In genomic region chr2:233108611-233109490, GRCh38 we compare ENCODE assay signal across 11 cellular contexts. TPM values are rescaled to one million over a fixed set of nuclear protein-coding genes. Genes with fewer than 3 reads are reported as not detected.
DNase-seq lines count a peak whose midpoint lies in the region; ATAC-seq and TF ChIP-seq lines count a peak whose summit lies in the region.
"Had no signal": no experiment of that assay in that cellular context is flagged by ENCODE, and none has a peak within 500 bp of the region (broad histone marks: within the 10 kb centered on the region; RNA-seq: fewer than 3 reads in every experiment).

No MANE protein-coding gene starts in this region.

- DNase-seq in CD8-positive, alpha-beta memory T cell = no peak
- DNase-seq in Panc1 (ENCODE audit: low read depth, low spot score) (no peak), memory B cell (ENCODE audit: low spot score in 2 of 2) (no peak), transverse colon (no peak), HUDEP-2 (lab: John Stamatoyannopoulos, UW; ENCODE audit: unreplicated experiment in 76 of 76) (no peak), SIG-M5 treated with dmso at 0.1 percent for 504 hours (lab: John Stamatoyannopoulos, UW; ENCODE audit: unreplicated experiment) (no peak), Caco-2 (no peak)
- DNase-seq: activated gamma-delta T cell; stimulated activated CD4-positive, alpha-beta T cell treated with anti-CD3 and anti-CD28 coated beads, Interleukin-4, amount 100 ng/mL, for 4 hours had no signal

- H3K4me3 ChIP-seq in CD8-positive, alpha-beta memory T cell (ENCODE audit: low read length) = no peak overlapping the region
- no peak overlapping the region for H3K4me3 ChIP-seq in Panc1 (ENCODE audit: low read depth in 2 of 2, low read length in 2 of 2)
- H3K4me3 ChIP-seq in transverse colon = no peak overlapping the region
- no peak overlapping the region for H3K4me3 ChIP-seq in Caco-2 (ENCODE audit: low read depth, low read length)

- ATAC-seq in GM19035 (IDR thresholded peaks at IDR 0.05; ENCODE audit: unreplicated experiment) (peak; percentile 60), Panc1 (peak; percentile 50; the same call in 1 of the 2 replicates), memory B cell (ENCODE audit: low read depth) (peak; percentile 81)

- H3K36me3 Mint-ChIP-seq in CD8-positive, alpha-beta memory T cell = peaks cover 1 to 42% (median 5%) of the 10 kb centered on the region in 3 donors
- H3K36me3 Mint-ChIP-seq in memory B cell (peaks cover 18% of the 10 kb centered on the region), Caco-2 (ENCODE audit: insufficient read depth, unreplicated experiment) (peaks cover 6% of the 10 kb centered on the region)

- intact Hi-C loops in Panc1 (cut with micrococcal nuclease; ENCODE audit: unreplicated experiment) = no loop called here
- intact Hi-C loops in transverse colon (cut with DNase I; ENCODE audit: low total_unique reads) = no loop called here
- intact Hi-C loops in Caco-2 (cut with micrococcal nuclease; ENCODE audit: unreplicated experiment) = no loop called here

- TF ChIP-seq EP300 in transverse colon (IDR thresholded peaks at IDR 0.05; ENCODE audit: low read depth) = no peak

- no peaks in the 10 kb centered on the region for H3K27me3 ChIP-seq in CD8-positive, alpha-beta memory T cell (ENCODE audit: insufficient read depth, low read length, poor library complexity, severe bottlenecking)
- no peaks in the 10 kb centered on the region for H3K27me3 ChIP-seq in Panc1 (ENCODE audit: control insufficient read depth, insufficient read depth, low read length)
- H3K27me3 ChIP-seq in transverse colon = no peaks in the 10 kb centered on the region
- no peaks in the 10 kb centered on the region for H3K27me3 ChIP-seq in Caco-2 (replicated peaks; ENCODE audit: control insufficient read depth, insufficient read depth, low read length)

- H3K4me3 Mint-ChIP-seq in CD8-positive, alpha-beta memory T cell = peak overlapping the region in 6 of 7 donors; percentile 4 to 83 (median 39)
- H3K4me3 Mint-ChIP-seq in memory B cell (peak overlapping the region; percentile 77), Caco-2 (ENCODE audit: unreplicated experiment) (no peak overlapping the region)

- H3K27ac Mint-ChIP-seq in CD8-positive, alpha-beta memory T cell = peak overlapping the region; percentile 10 to 96 (median 74)
- peak overlapping the region; percentile 80 for H3K27ac Mint-ChIP-seq in memory B cell
- no peak overlapping the region for H3K27ac Mint-ChIP-seq in Caco-2 (ENCODE audit: unreplicated experiment)

- peaks cover 74 to 88% (median 87%) of the 10 kb centered on the region in 3 donors for H3K4me1 Mint-ChIP-seq in CD8-positive, alpha-beta memory T cell
- H3K4me1 Mint-ChIP-seq in memory B cell = peaks cover 65% of the 10 kb centered on the region
- no peaks in the 10 kb centered on the region for H3K4me1 Mint-ChIP-seq in Caco-2 (ENCODE audit: low read depth, unreplicated experiment)

- H3K36me3 ChIP-seq in CD8-positive, alpha-beta memory T cell (ENCODE audit: insufficient read depth, low read length) = no peaks in the 10 kb centered on the region
- H3K36me3 ChIP-seq in Panc1 (ENCODE audit: control insufficient read depth, insufficient read depth, low read length) (no peaks in the 10 kb centered on the region), transverse colon (no peaks in the 10 kb centered on the region), Caco-2 (ENCODE audit: control insufficient read depth, insufficient read depth, low read length) (no peaks in the 10 kb centered on the region)

- in situ Hi-C loops in Panc1 (cut with HindIII; ENCODE audit: low pct_unique_long_range_greater_than_20kb, low sequenced_read_pairs) (no loop called here), transverse colon (cut with MboI; ENCODE audit: low pct_ligation_motif_present in 1 of 4, low pct_unique_long_range_greater_than_20kb in 1 of 4, low sequenced_read_pairs in 3 of 4) (no loop called here)

- POLR2A ChIA-PET in CD8-positive, alpha-beta memory T cell (lab: Charles Lee) = interaction anchor here (0.5 kb wide), 1 partner anchor 13 kb away, joined by 4 read pairs; no protein-coding TSS in a partner anchor
- POLR2A ChIA-PET in Panc1 (lab: Charles Lee) = interaction anchor here (0.6 to 0.8 kb wide), 2 partner anchors 145 to 484 kb away, joined by 4 to 5 read pairs; no protein-coding TSS in a partner anchor
- POLR2A ChIA-PET in Caco-2 (lab: Charles Lee) = no interaction called here

- CTCF ChIA-PET in CD8-positive, alpha-beta memory T cell (lab: Charles Lee) = interaction anchor here (0.8 to 4.1 kb wide), 4 partner anchors 10 to 55 kb away, joined by 3 to 12 read pairs (median 3); partner anchors contain the start of gene INPP5D
- CTCF ChIA-PET in Panc1 (lab: Charles Lee) (no interaction called here), Caco-2 (lab: Charles Lee) (no interaction called here)

- TF ChIP-seq POLR2A in transverse colon (IDR thresholded peaks at IDR 0.05) = no peak

- H3K9me3 ChIP-seq in CD8-positive, alpha-beta memory T cell (ENCODE audit: low read length) = no peaks in the 10 kb centered on the region
- H3K9me3 ChIP-seq in Panc1 (ENCODE audit: control insufficient read depth, insufficient read depth, low read depth, low read length) = no peaks in the 10 kb centered on the region
- H3K9me3 ChIP-seq in transverse colon = no peaks in the 10 kb centered on the region
- H3K9me3 ChIP-seq in Caco-2 = no peaks in the 10 kb centered on the region

- no peak overlapping the region for H3K27ac ChIP-seq in CD8-positive, alpha-beta memory T cell (ENCODE audit: low read depth, low read length)
- H3K27ac ChIP-seq in Panc1 (ENCODE audit: low read length) (no peak overlapping the region), transverse colon (no peak overlapping the region)

- BruUV-seq in Panc1 (replicated peaks; lab: Mats Ljungman, UMichigan) = no TSS peak
- no TSS peak for BruUV-seq in Caco-2 (replicated peaks; lab: Mats Ljungman, UMichigan)

- TF ChIP-seq CTCF in Panc1 (IDR thresholded peaks at IDR 0.05) (no peak), transverse colon (IDR thresholded peaks at IDR 0.05) (no peak), Caco-2 (IDR thresholded peaks at IDR 0.05; ENCODE audit: insufficient read depth in 1 of 2, low read depth in 1 of 2, low read length in 1 of 2, severe bottlenecking in 1 of 2, unreplicated experiment in 1 of 2) (no peak)

- 48 to 67% methylated on average over 2 to 10 of the region's 10 CpGs for whole genome bisulfite sequencing in transverse colon (ENCODE audit: low coverage in 1 of 2), 2 donors

- H3K9me3 Mint-ChIP-seq in CD8-positive, alpha-beta memory T cell = no peaks in the 10 kb centered on the region
- no peaks in the 10 kb centered on the region for H3K9me3 Mint-ChIP-seq in memory B cell
- no peaks in the 10 kb centered on the region for H3K9me3 Mint-ChIP-seq in Caco-2 (ENCODE audit: unreplicated experiment)

- no peaks in the 10 kb centered on the region for H3K27me3 Mint-ChIP-seq in CD8-positive, alpha-beta memory T cell
- H3K27me3 Mint-ChIP-seq in memory B cell (no peaks in the 10 kb centered on the region), Caco-2 (ENCODE audit: insufficient read depth, unreplicated experiment) (peaks cover 15% of the 10 kb centered on the region)

- H3K4me1 ChIP-seq in CD8-positive, alpha-beta memory T cell (ENCODE audit: insufficient read depth, low read length) = peaks cover 61% of the 10 kb centered on the region
- H3K4me1 ChIP-seq in Panc1 (ENCODE audit: control insufficient read depth, insufficient read depth, low read length) = no peaks in the 10 kb centered on the region; the same call in 1 of the 2 replicates
- no peaks in the 10 kb centered on the region for H3K4me1 ChIP-seq in transverse colon
- H3K4me1 ChIP-seq in Caco-2 = no peaks in the 10 kb centered on the region

RNA-seq across cellular contexts. Expression of gene INPP5D, which starts 48.7 kb away (rescaled TPM):
- total RNA-seq in CD8-positive, alpha-beta memory T cell = 10 to 100 TPM; 49.3 to 51.0 TPM
- 146 TPM for polyA plus RNA-seq in CD8-positive, alpha-beta memory T cell
- total RNA-seq in Panc1 (2021; ENCODE audit: unreplicated experiment) (0.39 TPM), transverse colon (10 to 100 TPM in 3 of 4 donors, 1 to 10 TPM in 1; 7.8 to 40.4 (median 26.1) TPM), Caco-2 (2022) (not detected in 2 replicates)
- polyA plus RNA-seq in Panc1 (2012; ENCODE audit: insufficient read length) = 0.18 TPM
- total RNA-seq: M059J had no signal
